ENCODE assay signal across 1 cellular context in genomic region chr11:1832181-1832988, GRCh38.
TF ChIP-seq lines count a peak whose summit lies in the region.

No MANE protein-coding gene starts in this region.

TF ChIP-seq in HepG2, 621 proteins besides CTCF, POLR2A, EP300 and RAD21 (continued from another document and continues in another):
- TF ChIP-seq ZNF280B (CRISPR knock-in tag; IDR thresholded peaks at IDR 0.05; ENCODE audit: borderline replicate concordance) (no peak), MXD3 (CRISPR knock-in tag; IDR thresholded peaks at IDR 0.05) (no peak; the same call in 1 of the 2 replicates), ASH2L (IDR thresholded peaks at IDR 0.05; ENCODE audit: insufficient read length, low read depth, low read length) (no peak), SATB2 (CRISPR knock-in tag; IDR thresholded peaks at IDR 0.05) (no peak), ZSCAN30 (CRISPR knock-in tag; IDR thresholded peaks at IDR 0.05) (no peak), IKZF1 (IDR thresholded peaks at IDR 0.05) (no peak), ZNF567 (CRISPR knock-in tag; IDR thresholded peaks at IDR 0.05; ENCODE audit: borderline replicate concordance) (no peak), HDAC1 (CRISPR knock-in tag; IDR thresholded peaks at IDR 0.05) (no peak), HOXA7 (CRISPR knock-in tag; IDR thresholded peaks at IDR 0.05) (no peak), POLR2AphosphoS5 (IDR thresholded peaks at IDR 0.05; ENCODE audit: low read depth, low read length) (no peak), LBX2 (CRISPR knock-in tag; IDR thresholded peaks at IDR 0.05; ENCODE audit: borderline replicate concordance) (no peak), GZF1 (CRISPR knock-in tag; IDR thresholded peaks at IDR 0.05) (no peak), REL (CRISPR knock-in tag; conservative IDR thresholded peaks at IDR 0.05) (no peak), CC2D1A (CRISPR knock-in tag; IDR thresholded peaks at IDR 0.05) (no peak), TOE1 (CRISPR knock-in tag; IDR thresholded peaks at IDR 0.05) (no peak), DMAP1 (CRISPR knock-in tag; IDR thresholded peaks at IDR 0.05) (no peak), ZNF660 (CRISPR knock-in tag; IDR thresholded peaks at IDR 0.05; ENCODE audit: borderline replicate concordance, low read depth) (no peak), GPBP1L1 (CRISPR knock-in tag; IDR thresholded peaks at IDR 0.05) (no peak), SP2 (CRISPR knock-in tag; IDR thresholded peaks at IDR 0.05) (no peak), MED1 (CRISPR knock-in tag; IDR thresholded peaks at IDR 0.05) (peak; percentile 38; the same call in 1 of the 2 replicates), ZNF382 (CRISPR knock-in tag; IDR thresholded peaks at IDR 0.05; ENCODE audit: borderline replicate concordance) (no peak), FUBP1 (CRISPR knock-in tag; IDR thresholded peaks at IDR 0.05; ENCODE audit: borderline replicate concordance) (no peak), ZNF562 (CRISPR knock-in tag; IDR thresholded peaks at IDR 0.05; ENCODE audit: borderline replicate concordance) (no peak), ZNF326 (CRISPR knock-in tag; IDR thresholded peaks at IDR 0.05; ENCODE audit: borderline replicate concordance) (no peak), POGZ (CRISPR knock-in tag; IDR thresholded peaks at IDR 0.05) (no peak), HNF1A (IDR thresholded peaks at IDR 0.05; ENCODE audit: low read depth) (no peak), HNF1A (CRISPR knock-in tag; IDR thresholded peaks at IDR 0.05; ENCODE audit: borderline replicate concordance) (peak; percentile 20; the same call in 1 of the 2 replicates), ZBTB21 (CRISPR knock-in tag; IDR thresholded peaks at IDR 0.05) (no peak), ZNF337 (CRISPR knock-in tag; IDR thresholded peaks at IDR 0.05; ENCODE audit: borderline replicate concordance, low read depth) (no peak), ZFP36 (IDR thresholded peaks at IDR 0.05; ENCODE audit: borderline replicate concordance, low read depth, low read length, partially characterized antibody) (no peak), GLMP (CRISPR knock-in tag; IDR thresholded peaks at IDR 0.05; ENCODE audit: borderline replicate concordance) (no peak), NFATC3 (CRISPR knock-in tag; IDR thresholded peaks at IDR 0.05) (no peak), ARNTL (CRISPR knock-in tag; IDR thresholded peaks at IDR 0.05) (no peak), ATF3 (CRISPR knock-in tag; IDR thresholded peaks at IDR 0.05) (no peak), RBAK (CRISPR knock-in tag; IDR thresholded peaks at IDR 0.05) (no peak), ZNF878 (CRISPR knock-in tag; IDR thresholded peaks at IDR 0.05) (no peak), E2F2 (CRISPR knock-in tag; IDR thresholded peaks at IDR 0.05; ENCODE audit: borderline replicate concordance) (no peak), SP140L (CRISPR knock-in tag; IDR thresholded peaks at IDR 0.05; ENCODE audit: borderline replicate concordance) (no peak), KLF15 (CRISPR knock-in tag; IDR thresholded peaks at IDR 0.05; ENCODE audit: borderline replicate concordance) (no peak), GPN1 (CRISPR knock-in tag; IDR thresholded peaks at IDR 0.05; ENCODE audit: borderline replicate concordance) (no peak), JUN (CRISPR knock-in tag; IDR thresholded peaks at IDR 0.05) (no peak), ELF4 (CRISPR knock-in tag; IDR thresholded peaks at IDR 0.05; ENCODE audit: borderline replicate concordance) (no peak), ZNF580 (CRISPR knock-in tag; IDR thresholded peaks at IDR 0.05; ENCODE audit: borderline replicate concordance, low read depth) (peak; percentile 56; the same call in 1 of the 2 replicates), ZNF556 (CRISPR knock-in tag; IDR thresholded peaks at IDR 0.05; ENCODE audit: borderline replicate concordance) (no peak), ZHX2 (IDR thresholded peaks at IDR 0.05; ENCODE audit: low read depth) (no peak), ZHX2 (CRISPR knock-in tag; IDR thresholded peaks at IDR 0.05; ENCODE audit: borderline replicate concordance) (no peak), ESRRA (CRISPR knock-in tag; IDR thresholded peaks at IDR 0.05; ENCODE audit: low read depth) (no peak), ATRX (CRISPR knock-in tag; IDR thresholded peaks at IDR 0.05; ENCODE audit: borderline replicate concordance) (no peak), MYNN (CRISPR knock-in tag; IDR thresholded peaks at IDR 0.05; ENCODE audit: low read depth) (no peak)
